ENCODE assay signal across 8 cellular contexts in genomic region chr14:73741386-73741875, GRCh38. TPM values are rescaled to one million over a fixed set of nuclear protein-coding genes. Genes with fewer than 3 reads are reported as not detected.
DNase-seq lines count a peak whose midpoint lies in the region; ATAC-seq and TF ChIP-seq lines count a peak whose summit lies in the region.

No MANE protein-coding gene starts in this region.

- H3K4me3 ChIP-seq in HEK293 (ENCODE audit: low read depth, low read length) (no peak overlapping the region), left ventricle myocardium inferior (peak overlapping the region; percentile 51)

- H3K4me1 ChIP-seq in HEK293 (ENCODE audit: control insufficient read depth, insufficient read depth, low read length) (peaks cover 13% of the 10 kb centered on the region), left ventricle myocardium inferior (peaks cover 85% of the 10 kb centered on the region)

- DNase-seq in AML-193 (lab: John Stamatoyannopoulos, UW) (peak; percentile 54 to 65), left ventricle myocardium inferior (peak; percentile 79), renal cortical epithelial cell (ENCODE audit: low read depth) (peak; percentile 75), NCI-H345 treated with DMSO at 0.1 percent for 48 hours (lab: John Stamatoyannopoulos, UW; ENCODE audit: unreplicated experiment) (no peak)

- CTCF ChIA-PET in HEK293 (lab: Yijun Ruan, JAX) = interaction anchor here (0.6 to 4.5 kb wide), 5 partner anchors 12 to 152 kb away, joined by 3 to 27 read pairs (median 9); no protein-coding TSS in a partner anchor

- 0 to 26% (median 1%) methylated on average over 12 of the region's 12 CpGs for WGBS in adipose tissue, 3 donors

- POLR2A ChIA-PET in HEK293 (lab: Yijun Ruan, JAX) = interaction anchor here (0.5 to 1.7 kb wide), 2 partner anchors 18 to 89 kb away, joined by 5 read pairs; a partner anchor contains a TSS

- ATAC-seq in SK-N-SH treated with all-trans-retinoic acid at 6 μM for 48 hours (peak; percentile 75), GM18502 (IDR thresholded peaks at IDR 0.05; ENCODE audit: poor library complexity, unreplicated experiment) (no peak)

- TF ChIP-seq CTCF in HEK293 (tag by site-specific recombination; IDR thresholded peaks at IDR 0.05) (no peak), left ventricle myocardium inferior (IDR thresholded peaks at IDR 0.05; ENCODE audit: borderline replicate concordance) (no peak)

- H3K36me3 ChIP-seq in HEK293 (ENCODE audit: control insufficient read depth in 2 of 2, insufficient read depth in 1 of 2, low read length in 2 of 2) (peaks cover 8 to 38% of the 10 kb centered on the region in 2 experiments; a peak in 2 of 3 replicates), left ventricle myocardium inferior (peaks cover 32% of the 10 kb centered on the region)

- no peaks in the 10 kb centered on the region for H3K27me3 ChIP-seq in left ventricle myocardium inferior (ENCODE audit: low read depth)

- no peak overlapping the region for H3K27ac ChIP-seq in HEK293 (ENCODE audit: extremely low read depth, low read depth, low read length)
- H3K27ac ChIP-seq in adipose tissue (ENCODE audit: low read depth, low read length) = peak overlapping the region; percentile 47
- H3K27ac ChIP-seq in left ventricle myocardium inferior (replicated peaks) = peak overlapping the region; percentile 100

- intact Hi-C loops in left ventricle myocardium inferior (cut with micrococcal nuclease) = no loop called here

- no peaks in the 10 kb centered on the region for H3K9me3 ChIP-seq in HEK293 (ENCODE audit: control insufficient read depth, insufficient read depth, low read depth, low read length)
- H3K9me3 ChIP-seq in left ventricle myocardium inferior (replicated peaks) = no peaks in the 10 kb centered on the region

TF ChIP-seq in HEK293, 187 proteins besides CTCF, POLR2A, EP300 and RAD21:
- TF ChIP-seq SP2 (tag by site-specific recombination; IDR thresholded peaks at IDR 0.05) = peak; percentile 24; the same call in 1 of the 2 replicates
- no peak for TF ChIP-seq ZNF404 (tag by site-specific recombination; IDR thresholded peaks at IDR 0.05)
- TF ChIP-seq, protein P1, sequence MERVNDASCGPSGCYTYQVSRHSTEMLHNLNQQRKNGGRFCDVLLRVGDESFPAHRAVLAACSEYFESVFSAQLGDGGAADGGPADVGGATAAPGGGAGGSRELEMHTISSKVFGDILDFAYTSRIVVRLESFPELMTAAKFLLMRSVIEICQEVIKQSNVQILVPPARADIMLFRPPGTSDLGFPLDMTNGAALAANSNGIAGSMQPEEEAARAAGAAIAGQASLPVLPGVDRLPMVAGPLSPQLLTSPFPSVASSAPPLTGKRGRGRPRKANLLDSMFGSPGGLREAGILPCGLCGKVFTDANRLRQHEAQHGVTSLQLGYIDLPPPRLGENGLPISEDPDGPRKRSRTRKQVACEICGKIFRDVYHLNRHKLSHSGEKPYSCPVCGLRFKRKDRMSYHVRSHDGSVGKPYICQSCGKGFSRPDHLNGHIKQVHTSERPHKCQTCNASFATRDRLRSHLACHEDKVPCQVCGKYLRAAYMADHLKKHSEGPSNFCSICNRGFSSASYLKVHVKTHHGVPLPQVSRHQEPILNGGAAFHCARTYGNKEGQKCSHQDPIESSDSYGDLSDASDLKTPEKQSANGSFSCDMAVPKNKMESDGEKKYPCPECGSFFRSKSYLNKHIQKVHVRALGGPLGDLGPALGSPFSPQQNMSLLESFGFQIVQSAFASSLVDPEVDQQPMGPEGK (tag by site-specific recombination; IDR thresholded peaks at IDR 0.05) = peak; percentile 23; the same call in 1 of the 2 replicates
TF ChIP-seq in HEK293: peak in this region for 2.

TF ChIP-seq in SK-N-SH treated with all-trans-retinoic acid at 6 μM for 48 hours, 23 proteins besides CTCF, POLR2A, EP300 and RAD21 (continues in another document):
- TF ChIP-seq ZNF8 (CRISPR knock-in tag; IDR thresholded peaks at IDR 0.05) (no peak), ZFP3 (CRISPR knock-in tag; IDR thresholded peaks at IDR 0.05) (no peak), BACH2 (CRISPR knock-in tag; IDR thresholded peaks at IDR 0.05; ENCODE audit: borderline replicate concordance) (no peak), TSHZ2 (CRISPR knock-in tag; IDR thresholded peaks at IDR 0.05) (no peak), CREB5 (CRISPR knock-in tag; IDR thresholded peaks at IDR 0.05; ENCODE audit: low read depth) (no peak), RARB (CRISPR knock-in tag; IDR thresholded peaks at IDR 0.05) (no peak)
- TF ChIP-seq, protein P1 (CRISPR knock-in tag; IDR thresholded peaks at IDR 0.05; ENCODE audit: borderline replicate concordance) = no peak; the same call in 1 of the 2 replicates
- TF ChIP-seq, protein P2, sequence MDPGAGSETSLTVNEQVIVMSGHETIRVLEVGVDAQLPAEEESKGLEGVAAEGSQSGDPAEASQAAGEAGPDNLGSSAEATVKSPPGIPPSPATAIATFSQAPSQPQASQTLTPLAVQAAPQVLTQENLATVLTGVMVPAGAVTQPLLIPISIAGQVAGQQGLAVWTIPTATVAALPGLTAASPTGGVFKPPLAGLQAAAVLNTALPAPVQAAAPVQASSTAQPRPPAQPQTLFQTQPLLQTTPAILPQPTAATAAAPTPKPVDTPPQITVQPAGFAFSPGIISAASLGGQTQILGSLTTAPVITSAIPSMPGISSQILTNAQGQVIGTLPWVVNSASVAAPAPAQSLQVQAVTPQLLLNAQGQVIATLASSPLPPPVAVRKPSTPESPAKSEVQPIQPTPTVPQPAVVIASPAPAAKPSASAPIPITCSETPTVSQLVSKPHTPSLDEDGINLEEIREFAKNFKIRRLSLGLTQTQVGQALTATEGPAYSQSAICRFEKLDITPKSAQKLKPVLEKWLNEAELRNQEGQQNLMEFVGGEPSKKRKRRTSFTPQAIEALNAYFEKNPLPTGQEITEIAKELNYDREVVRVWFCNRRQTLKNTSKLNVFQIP (CRISPR knock-in tag; IDR thresholded peaks at IDR 0.05; ENCODE audit: borderline replicate concordance, low read depth) = no peak
- TF ChIP-seq, protein P3, sequence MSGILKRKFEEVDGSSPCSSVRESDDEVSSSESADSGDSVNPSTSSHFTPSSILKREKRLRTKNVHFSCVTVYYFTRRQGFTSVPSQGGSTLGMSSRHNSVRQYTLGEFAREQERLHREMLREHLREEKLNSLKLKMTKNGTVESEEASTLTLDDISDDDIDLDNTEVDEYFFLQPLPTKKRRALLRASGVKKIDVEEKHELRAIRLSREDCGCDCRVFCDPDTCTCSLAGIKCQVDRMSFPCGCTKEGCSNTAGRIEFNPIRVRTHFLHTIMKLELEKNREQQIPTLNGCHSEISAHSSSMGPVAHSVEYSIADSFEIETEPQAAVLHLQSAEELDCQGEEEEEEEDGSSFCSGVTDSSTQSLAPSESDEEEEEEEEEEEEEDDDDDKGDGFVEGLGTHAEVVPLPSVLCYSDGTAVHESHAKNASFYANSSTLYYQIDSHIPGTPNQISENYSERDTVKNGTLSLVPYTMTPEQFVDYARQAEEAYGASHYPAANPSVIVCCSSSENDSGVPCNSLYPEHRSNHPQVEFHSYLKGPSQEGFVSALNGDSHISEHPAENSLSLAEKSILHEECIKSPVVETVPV (CRISPR knock-in tag; IDR thresholded peaks at IDR 0.05) = no peak

RNA-seq across cellular contexts. Expression of gene PNMA1, which starts 27.2 kb away (rescaled TPM):
- polyA plus RNA-seq in adipose tissue = 10 to 100 TPM in 2 of 3 donors, 1 to 10 TPM in 1; 7.6 to 41.4 (median 21.6) TPM
- total RNA-seq in left ventricle myocardium inferior (19.2 TPM), renal cortical epithelial cell (15.3 and 86.2 TPM in 2 replicates)
